1 cellular context compared by ENCODE assay signal in genomic region chr11:73757598-73757997, GRCh38.
TF ChIP-seq lines count a peak whose summit lies in the region.

No MANE protein-coding gene starts in this region.

TF ChIP-seq in neural cell, 6 proteins besides CTCF, POLR2A, EP300 and RAD21:
- TF ChIP-seq TAF1 (IDR thresholded peaks at IDR 0.05; ENCODE audit: low read depth) = no peak
- no peak for TF ChIP-seq MXI1 (conservative IDR thresholded peaks at IDR 0.05; ENCODE audit: poor library complexity, severe bottlenecking)
TF ChIP-seq in neural cell: peak in this region for 0.
